In the genomic region with DNA sequence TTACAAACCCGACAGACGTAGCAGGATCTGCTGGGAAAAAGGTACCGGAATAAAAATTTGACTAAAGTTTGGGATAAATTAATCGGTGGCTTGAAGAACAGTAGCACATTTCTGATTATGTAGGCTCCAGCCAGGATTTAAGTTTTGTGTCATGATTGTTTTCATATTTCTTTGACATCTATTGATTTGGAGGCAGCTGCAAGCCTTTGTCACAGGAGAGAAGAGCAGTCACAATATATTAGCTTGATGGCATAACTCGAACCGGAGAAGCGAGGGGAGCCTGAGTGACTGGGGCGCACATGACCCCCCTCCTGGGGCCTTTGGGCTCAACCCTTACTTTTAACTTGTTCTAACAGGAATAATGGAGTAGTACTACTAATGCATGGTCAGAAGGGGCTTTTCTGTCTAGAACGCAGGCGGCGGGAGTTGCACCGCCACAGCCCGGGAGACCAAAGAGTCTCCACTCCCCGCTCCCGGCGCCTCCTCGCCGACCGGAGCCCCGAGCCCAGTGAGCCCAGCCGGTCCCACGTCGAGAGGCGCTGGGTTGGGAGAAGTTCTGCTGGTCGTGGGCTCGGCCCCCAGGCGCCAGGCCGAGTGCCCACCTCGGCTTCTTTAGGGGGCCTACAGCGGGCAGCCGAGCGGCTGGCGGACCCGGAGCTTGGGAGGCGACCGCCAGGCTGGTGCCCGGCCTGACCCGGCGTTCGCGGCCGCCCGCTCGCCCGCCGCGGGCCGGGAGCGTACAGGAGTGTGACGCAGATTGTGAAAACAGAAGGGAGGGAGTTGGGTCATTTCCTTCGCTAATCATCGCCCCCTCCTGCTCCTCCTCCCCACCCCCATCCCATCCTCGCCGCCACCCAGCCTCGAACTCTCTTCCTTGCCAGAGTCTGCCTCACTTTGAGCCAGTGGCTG, we compare ENCODE assay signal across 13 cellular contexts. TPM values are rescaled to one million over a fixed set of nuclear protein-coding genes. Genes with fewer than 3 reads are reported as not detected.
DNase-seq lines count a peak whose midpoint lies in the region; ATAC-seq and TF ChIP-seq lines count a peak whose summit lies in the region.
"Had no signal": no experiment of that assay in that cellular context is flagged by ENCODE, and none has a peak within 500 bp of the region (broad histone marks: within the 10 kb centered on the region; RNA-seq: fewer than 3 reads in every experiment).

No MANE protein-coding gene starts in this region.

- H3K4me1 ChIP-seq in iPS-20b (ENCODE audit: insufficient read depth, low read length) (peaks cover 51% of the 10 kb centered on the region), MM.1S (ENCODE audit: low read length) (no peaks in the 10 kb centered on the region)

- H4K20me1 ChIP-seq in MM.1S (ENCODE audit: insufficient read depth, low read length) = no peaks in the 10 kb centered on the region

- no peaks in the 10 kb centered on the region for H3K36me3 ChIP-seq in iPS-20b (ENCODE audit: insufficient read depth, low read depth, low read length)
- no peaks in the 10 kb centered on the region for H3K36me3 ChIP-seq in MM.1S (replicated peaks; ENCODE audit: insufficient read depth, low read length)
- H3K36me3 ChIP-seq: ovary, tibial artery had no signal

- ATAC-seq in activated naive CD8-positive, alpha-beta T cell treated with anti-CD3 and anti-CD28 coated beads, Interleukin-2, amount 50 U/mL, for 24 hours = no peak
- no peak for ATAC-seq in GM21529 (IDR thresholded peaks at IDR 0.05; ENCODE audit: unreplicated experiment)

- POLR2A ChIA-PET in AG04450 (lab: Yijun Ruan, JAX) = no interaction called here

- CTCF ChIA-PET in AG04450 (lab: Charles Lee) = no interaction called here

- H3K27me3 ChIP-seq in AG04450 (ENCODE audit: control insufficient read depth, insufficient read depth, low read length) (peaks cover 91% of the 10 kb centered on the region), iPS-20b (ENCODE audit: insufficient read depth, low read length) (peaks cover 99% of the 10 kb centered on the region), MM.1S (replicated peaks; ENCODE audit: insufficient read depth, low read length) (0 out of 2 replicates have a peak, but pooled peaks cover 5% of the 10 kb centered on the region)
- H3K27me3 ChIP-seq: ovary had no signal

- no peaks in the 10 kb centered on the region for H3K79me2 ChIP-seq in MM.1S (ENCODE audit: low read length)

- peak overlapping the region; percentile 39 for H3K4me3 ChIP-seq in AG04450 (ENCODE audit: low read depth, low read length)
- H3K4me3 ChIP-seq in iPS-20b (ENCODE audit: low read length) = peak overlapping the region; percentile 44; the same call in 1 of the 2 replicates
- H3K4me3 ChIP-seq in MM.1S (ENCODE audit: low read length) = no peak overlapping the region
- H3K4me3 ChIP-seq: ovary had no signal

- H3K9me3 ChIP-seq in AG04450 (ENCODE audit: control insufficient read depth, insufficient read depth, low read length) (peaks cover 20% of the 10 kb centered on the region; the same call in 1 of the 2 replicates), iPS-20b (ENCODE audit: insufficient read depth, low read depth, low read length) (no peaks in the 10 kb centered on the region), MM.1S (replicated peaks; ENCODE audit: insufficient read depth, low read length) (no peaks in the 10 kb centered on the region)
- H3K9me3 ChIP-seq: ovary, tibial artery had no signal

- in situ Hi-C loops in GM13976 (cut with MboI; ENCODE audit: low sequenced_read_pairs, unreplicated experiment) = no loop called here

- H3K27me3 Mint-ChIP-seq in activated naive CD8-positive, alpha-beta T cell treated with anti-CD3 and anti-CD28 coated beads, Interleukin-2, amount 50 U/mL, for 24 hours = peaks cover 81% of the 10 kb centered on the region

- H3K4me3 Mint-ChIP-seq in activated naive CD8-positive, alpha-beta T cell treated with anti-CD3 and anti-CD28 coated beads, Interleukin-2, amount 50 U/mL, for 24 hours = peak overlapping the region; percentile 7

- H3K27ac ChIP-seq in AG04450 (ENCODE audit: low read depth, low read length) = no peak overlapping the region
- no peak overlapping the region for H3K27ac ChIP-seq in iPS-20b (ENCODE audit: low read length)
- H3K27ac ChIP-seq in MM.1S (ENCODE audit: low read length) = no peak overlapping the region
- H3K27ac ChIP-seq: ovary, tibial artery had no signal

- H3K9me3 Mint-ChIP-seq in activated naive CD8-positive, alpha-beta T cell treated with anti-CD3 and anti-CD28 coated beads, Interleukin-2, amount 50 U/mL, for 24 hours = peaks cover 3% of the 10 kb centered on the region

- no peak overlapping the region for H2AFZ ChIP-seq in MM.1S (ENCODE audit: low read length)

- H3F3A ChIP-seq in MM.1S (ENCODE audit: insufficient read depth, low read length) = no peaks in the 10 kb centered on the region

- H3K36me3 Mint-ChIP-seq in activated naive CD8-positive, alpha-beta T cell treated with anti-CD3 and anti-CD28 coated beads, Interleukin-2, amount 50 U/mL, for 24 hours (ENCODE audit: low read depth) = peaks cover 7% of the 10 kb centered on the region

- TF ChIP-seq CTCF in AG04450 (IDR thresholded peaks at IDR 0.05; ENCODE audit: low read depth, low read length) (no peak), GM13976 (IDR thresholded peaks at IDR 0.05; ENCODE audit: borderline replicate concordance, control extremely low read depth, extremely low read depth, insufficient read depth, missing control alignments) (no peak), MM.1S (IDR thresholded peaks at IDR 0.05; ENCODE audit: low read length) (no peak)

- H3K9ac ChIP-seq in iPS-20b (ENCODE audit: low read depth, low read length) (no peak overlapping the region), MM.1S (ENCODE audit: low read length) (no peak overlapping the region)

- H3K9me2 ChIP-seq in MM.1S (replicated peaks; ENCODE audit: insufficient read depth, low read length) = no peaks in the 10 kb centered on the region

- DNase-seq in AG04450 (ENCODE audit: low read depth, low spot score) (no peak), GM13976 (ENCODE audit: low spot score) (peak; percentile 32), HUDEP-2 (lab: John Stamatoyannopoulos, UW; ENCODE audit: unreplicated experiment in 76 of 76) (no peak), MM.1S (no peak), NCI-H187 (lab: John Stamatoyannopoulos, UW) (no peak)
- DNase-seq in activated naive CD8-positive, alpha-beta T cell treated with anti-CD3 and anti-CD28 coated beads, Interleukin-2, amount 50 U/mL, for 24 hours = no peak
- DNase-seq: dermis blood vessel endothelial cell, KG1, NCI-H510A, ovary, tibial artery had no signal

- H3K4me2 ChIP-seq in MM.1S (ENCODE audit: low read depth, low read length) = no peak overlapping the region

- H3K4me1 Mint-ChIP-seq in activated naive CD8-positive, alpha-beta T cell treated with anti-CD3 and anti-CD28 coated beads, Interleukin-2, amount 50 U/mL, for 24 hours = peaks cover 16% of the 10 kb centered on the region

- H3K27ac Mint-ChIP-seq in activated naive CD8-positive, alpha-beta T cell treated with anti-CD3 and anti-CD28 coated beads, Interleukin-2, amount 50 U/mL, for 24 hours = peak overlapping the region; percentile 56

RNA-seq across cellular contexts. Expression of a gene that starts 15.7 kb away (rescaled TPM):
- polyA plus RNA-seq in AG04450 (2011; rRNA removed) = not detected in 2 replicates
- polyA minus RNA-seq in AG04450 (2011; rRNA and poly(A)+ RNA removed) = not detected in 2 replicates
- polyA plus RNA-seq: ovary had no signal
